Comparison of ENCODE assay signal across 24 cellular contexts in genomic region chr19:8331263-8331840, GRCh38. TPM values are rescaled to one million over a fixed set of nuclear protein-coding genes. Genes with fewer than 3 reads are reported as not detected.
"Had no signal": no experiment of that assay in that cellular context is flagged by ENCODE, and none has a peak within 500 bp of the region (broad histone marks: within the 10 kb centered on the region; RNA-seq: fewer than 3 reads in every experiment).

No MANE protein-coding gene starts in this region.

- DNase-seq: effector CD8-positive, alpha-beta T cell; esophagus squamous epithelium; foreskin melanocyte; hypothalamus; immature natural killer cell; islet precursor cell; left ventricle myocardium superior; lower lobe of right lung; natural killer cell; right lobe of liver; small intestine; stimulated activated CD4-positive, alpha-beta T cell treated with anti-CD3 and anti-CD28 coated beads, Interleukin-12 subunit alpha, Interleukin-12 subunit beta, amount 100 ng/mL, for 4 hours; stimulated activated CD4-positive, alpha-beta T cell treated with anti-CD3 and anti-CD28 coated beads, Interleukin-1b, Interleukin-23, amount 100 ng/mL, for 48 hours; stimulated activated CD4-positive, alpha-beta T cell treated with anti-CD3 and anti-CD28 coated beads, Interleukin-4, amount 100 ng/mL, for 1 hour; stimulated activated CD8-positive, alpha-beta memory T cell treated with anti-CD3 and anti-CD28 coated beads, Interleukin-4, amount 100 ng/mL, for 48 hours; stimulated activated naive CD4-positive, alpha-beta T cell; stimulated activated naive CD8-positive, alpha-beta T cell treated with anti-CD3 and anti-CD28 coated beads, Interleukin-15, amount 100 ng/mL, for 72 hours; transverse colon; upper lobe of right lung; uterus had no signal

- H3K27ac ChIP-seq: esophagus squamous epithelium, lower lobe of right lung, neutrophil, parathyroid adenoma, right lobe of liver, suprapubic skin, transverse colon, upper lobe of right lung, uterus had no signal

- ATAC-seq: left ventricle myocardium superior; lower lobe of right lung; natural killer cell; right lobe of liver; stimulated activated naive CD8-positive, alpha-beta T cell treated with anti-CD3 and anti-CD28 coated beads, Interleukin-15, amount 100 ng/mL, for 72 hours; upper lobe of right lung had no signal

- H3K9me3 ChIP-seq: esophagus squamous epithelium, lower lobe of right lung, neutrophil, right lobe of liver, suprapubic skin, transverse colon, upper lobe of right lung, uterus had no signal

- H3K79me2 ChIP-seq: parathyroid adenoma had no signal

- H3K36me3 ChIP-seq: esophagus squamous epithelium, neutrophil, right lobe of liver, suprapubic skin, transverse colon, uterus had no signal

- H3K4me1 ChIP-seq: parathyroid adenoma had no signal

- H3K4me3 ChIP-seq: esophagus squamous epithelium, lower lobe of right lung, right lobe of liver, suprapubic skin, transverse colon, upper lobe of right lung, uterus had no signal

- H2AFZ ChIP-seq: parathyroid adenoma had no signal

RNA-seq across cellular contexts. Expression of gene ANGPTL4, which starts 32.6 kb away (rescaled TPM):
- total RNA-seq: mononuclear cell, natural killer cell had no signal
